Comparison of ENCODE assay signal across 10 cellular contexts in genomic region chr1:7491089-7491817, GRCh38.
DNase-seq lines count a peak whose midpoint lies in the region; ATAC-seq and TF ChIP-seq lines count a peak whose summit lies in the region.
"Had no signal": no experiment of that assay in that cellular context is flagged by ENCODE, and none has a peak within 500 bp of the region (broad histone marks: within the 10 kb centered on the region; RNA-seq: fewer than 3 reads in every experiment).

No MANE protein-coding gene starts in this region.

- DNase-seq in DMS153 treated with DMSO at 0.1 percent for 48 hours (lab: John Stamatoyannopoulos, UW; ENCODE audit: unreplicated experiment) (peak; percentile 96), NCI-H2081 (lab: John Stamatoyannopoulos, UW) (peak; percentile 94 to 99), dermis blood vessel endothelial cell (peak; percentile 60)
- DNase-seq in activated CD8-positive, alpha-beta T cell treated with anti-CD3 and anti-CD28 coated beads for 36 hours = no peak
- DNase-seq in stimulated activated naive B cell treated with anti-CD40 and anti-IgM and Interleukin-4, amounts not matched to agents 10 μg/mL and 1 μg/mL and 100 μg/mL, for 72 hours = no peak
- DNase-seq in activated naive CD4-positive, alpha-beta T cell treated with anti-CD3 and anti-CD28 coated beads, Interleukin-2, amount 10 ng/mL, durations not matched to agents 7 days and 5 days = no peak
- DNase-seq: activated CD8-positive, alpha-beta memory T cell treated with anti-CD3 and anti-CD28 coated beads for 24 hours; effector memory CD8-positive, alpha-beta T cell had no signal

- POLR2A ChIA-PET in activated CD8-positive, alpha-beta T cell treated with anti-CD3 and anti-CD28 coated beads for 36 hours (lab: Charles Lee) = no interaction called here

- H3K36me3 Mint-ChIP-seq in activated CD8-positive, alpha-beta T cell treated with anti-CD3 and anti-CD28 coated beads for 36 hours (ENCODE audit: low read depth) = no peaks in the 10 kb centered on the region
- no peaks in the 10 kb centered on the region for H3K36me3 Mint-ChIP-seq in stimulated activated naive B cell treated with anti-CD40 and anti-IgM and Interleukin-4, amounts not matched to agents 10 μg/mL and 1 μg/mL and 100 μg/mL, for 72 hours
- H3K36me3 Mint-ChIP-seq in activated naive CD4-positive, alpha-beta T cell treated with anti-CD3 and anti-CD28 coated beads, Interleukin-2, amount 10 ng/mL, durations not matched to agents 7 days and 5 days = no peaks in the 10 kb centered on the region

- no peak overlapping the region for H3K4me3 Mint-ChIP-seq in activated CD8-positive, alpha-beta T cell treated with anti-CD3 and anti-CD28 coated beads for 36 hours
- H3K4me3 Mint-ChIP-seq in stimulated activated naive B cell treated with anti-CD40 and anti-IgM and Interleukin-4, amounts not matched to agents 10 μg/mL and 1 μg/mL and 100 μg/mL, for 72 hours = no peak overlapping the region
- no peak overlapping the region for H3K4me3 Mint-ChIP-seq in activated naive CD4-positive, alpha-beta T cell treated with anti-CD3 and anti-CD28 coated beads, Interleukin-2, amount 10 ng/mL, durations not matched to agents 7 days and 5 days
- H3K4me3 Mint-ChIP-seq: effector memory CD8-positive, alpha-beta T cell had no signal

- H3K4me1 Mint-ChIP-seq in activated CD8-positive, alpha-beta T cell treated with anti-CD3 and anti-CD28 coated beads for 36 hours (ENCODE audit: low read depth) = no peaks in the 10 kb centered on the region
- no peaks in the 10 kb centered on the region for H3K4me1 Mint-ChIP-seq in stimulated activated naive B cell treated with anti-CD40 and anti-IgM and Interleukin-4, amounts not matched to agents 10 μg/mL and 1 μg/mL and 100 μg/mL, for 72 hours
- no peaks in the 10 kb centered on the region for H3K4me1 Mint-ChIP-seq in activated naive CD4-positive, alpha-beta T cell treated with anti-CD3 and anti-CD28 coated beads, Interleukin-2, amount 10 ng/mL, durations not matched to agents 7 days and 5 days

- ATAC-seq in activated CD8-positive, alpha-beta T cell treated with anti-CD3 and anti-CD28 coated beads for 36 hours = no peak
- ATAC-seq in stimulated activated naive B cell treated with anti-CD40 and anti-IgM and Interleukin-4, amounts not matched to agents 10 μg/mL and 1 μg/mL and 100 μg/mL, for 72 hours (replicated peaks) = no peak
- ATAC-seq in HG02938 (IDR thresholded peaks at IDR 0.05; ENCODE audit: unreplicated experiment) = no peak
- ATAC-seq: effector memory CD8-positive, alpha-beta T cell had no signal

- no peak overlapping the region for H3K4me3 ChIP-seq in mucosa of stomach (ENCODE audit: low read length)

- H3K9ac ChIP-seq in mucosa of stomach (ENCODE audit: low read length) = peak overlapping the region; percentile 11

- peaks cover 16% of the 10 kb centered on the region for H3K4me1 ChIP-seq in mucosa of stomach (ENCODE audit: control insufficient read depth, insufficient read depth, low read length)

- H3K27ac Mint-ChIP-seq in activated CD8-positive, alpha-beta T cell treated with anti-CD3 and anti-CD28 coated beads for 36 hours = no peak overlapping the region
- no peak overlapping the region for H3K27ac Mint-ChIP-seq in stimulated activated naive B cell treated with anti-CD40 and anti-IgM and Interleukin-4, amounts not matched to agents 10 μg/mL and 1 μg/mL and 100 μg/mL, for 72 hours
- no peak overlapping the region for H3K27ac Mint-ChIP-seq in activated naive CD4-positive, alpha-beta T cell treated with anti-CD3 and anti-CD28 coated beads, Interleukin-2, amount 10 ng/mL, durations not matched to agents 7 days and 5 days
- H3K27ac Mint-ChIP-seq: effector memory CD8-positive, alpha-beta T cell had no signal

- no peak for TF ChIP-seq CTCF in activated CD8-positive, alpha-beta T cell treated with anti-CD3 and anti-CD28 coated beads for 36 hours (IDR thresholded peaks at IDR 0.05)

- no peaks in the 10 kb centered on the region for H3K9me3 ChIP-seq in mucosa of stomach (ENCODE audit: control insufficient read depth, low read length)

- H3K9me3 Mint-ChIP-seq in activated CD8-positive, alpha-beta T cell treated with anti-CD3 and anti-CD28 coated beads for 36 hours = peaks cover 7% of the 10 kb centered on the region
- peaks cover 9 to 13% of the 10 kb centered on the region in 2 donors for H3K9me3 Mint-ChIP-seq in stimulated activated naive B cell treated with anti-CD40 and anti-IgM and Interleukin-4, amounts not matched to agents 10 μg/mL and 1 μg/mL and 100 μg/mL, for 72 hours
- H3K9me3 Mint-ChIP-seq in activated naive CD4-positive, alpha-beta T cell treated with anti-CD3 and anti-CD28 coated beads, Interleukin-2, amount 10 ng/mL, durations not matched to agents 7 days and 5 days = peaks cover 16% of the 10 kb centered on the region

- no peaks in the 10 kb centered on the region for H3K27me3 Mint-ChIP-seq in activated CD8-positive, alpha-beta T cell treated with anti-CD3 and anti-CD28 coated beads for 36 hours
- H3K27me3 Mint-ChIP-seq in stimulated activated naive B cell treated with anti-CD40 and anti-IgM and Interleukin-4, amounts not matched to agents 10 μg/mL and 1 μg/mL and 100 μg/mL, for 72 hours = peaks cover 8 to 11% of the 10 kb centered on the region in 2 donors
- H3K27me3 Mint-ChIP-seq in activated naive CD4-positive, alpha-beta T cell treated with anti-CD3 and anti-CD28 coated beads, Interleukin-2, amount 10 ng/mL, durations not matched to agents 7 days and 5 days = peaks cover 5% of the 10 kb centered on the region

- no peaks in the 10 kb centered on the region for H3K36me3 ChIP-seq in mucosa of stomach (ENCODE audit: control insufficient read depth, insufficient read depth, low read length)

- no peaks in the 10 kb centered on the region for H3K27me3 ChIP-seq in mucosa of stomach (ENCODE audit: control insufficient read depth, insufficient read depth, low read length)

- CTCF ChIA-PET in activated CD8-positive, alpha-beta T cell treated with anti-CD3 and anti-CD28 coated beads for 36 hours (lab: Charles Lee) = no interaction called here
- CTCF ChIA-PET in activated naive CD4-positive, alpha-beta T cell treated with anti-CD3 and anti-CD28 coated beads, Interleukin-2, amount 10 ng/mL, durations not matched to agents 7 days and 5 days (lab: Charles Lee) = no interaction called here

- intact Hi-C loops in activated CD8-positive, alpha-beta T cell treated with anti-CD3 and anti-CD28 coated beads for 36 hours (cut with micrococcal nuclease) = no loop called here

Comparison
In these comparisons a context has a peak if more than half of its experiments do, and no peak if none do; other contexts are left out.
1. DNase-seq: peak in DMS153 treated with DMSO at 0.1 percent for 48 hours (single experiment), NCI-H2081 (2 of 2) and dermis blood vessel endothelial cell (single experiment); none in activated CD8-positive, alpha-beta T cell treated with anti-CD3 and anti-CD28 coated beads for 36 hours (single experiment), stimulated activated naive B cell treated with anti-CD40 and anti-IgM and Interleukin-4, amounts not matched to agents 10 μg/mL and 1 μg/mL and 100 μg/mL, for 72 hours (single experiment) and activated naive CD4-positive, alpha-beta T cell treated with anti-CD3 and anti-CD28 coated beads, Interleukin-2, amount 10 ng/mL, durations not matched to agents 7 days and 5 days (single experiment).